ENCODE assay signal across 8 cellular contexts in genomic region chr5:125484272-125485002, GRCh38.
DNase-seq lines count a peak whose midpoint lies in the region; ATAC-seq and TF ChIP-seq lines count a peak whose summit lies in the region.

No MANE protein-coding gene starts in this region.

- 45% methylated on average over 8 of the region's 8 CpGs for WGBS in liver

- H3K9me3 ChIP-seq in liver (ENCODE audit: control insufficient read depth in 4 of 4, low read length in 3 of 4) (no peaks in the 10 kb centered on the region), tibial artery (no peaks in the 10 kb centered on the region)

- ATAC-seq in GM19351 (IDR thresholded peaks at IDR 0.05; ENCODE audit: unreplicated experiment) = no peak

- H3K27me3 ChIP-seq in liver (ENCODE audit: control insufficient read depth in 4 of 4, insufficient read depth in 4 of 4, low read length in 3 of 4) (no peaks in the 10 kb centered on the region), tibial artery (no peaks in the 10 kb centered on the region)

- H3K36me3 ChIP-seq in liver (ENCODE audit: control insufficient read depth in 4 of 4, insufficient read depth in 3 of 4, low read depth in 1 of 4, low read length in 3 of 4) (no peaks in the 10 kb centered on the region), tibial artery (no peaks in the 10 kb centered on the region)

- intact Hi-C loops in tibial artery (cut with DNase I; ENCODE audit: low total_unique reads) = no loop called here

- TF ChIP-seq CTCF in choroid plexus epithelial cell (conservative IDR thresholded peaks at IDR 0.05; ENCODE audit: low read depth, low read length) (no peak), liver (IDR thresholded peaks at IDR 0.05; ENCODE audit: low read depth, low read length, missing input control) (no peak), tibial artery (IDR thresholded peaks at IDR 0.05) (no peak)

- TF ChIP-seq RAD21 in liver (IDR thresholded peaks at IDR 0.05) = no peak

- peak; percentile 77 for DNase-seq in EH (ENCODE audit: low read depth)
- DNase-seq in NCI-H226 = peak; percentile 96
- DNase-seq in choroid plexus epithelial cell (ENCODE audit: low read depth) = peak; percentile 92
- peak; percentile 75 to 92 for DNase-seq in tibial artery
- no peak for DNase-seq in Kasumi-1 (lab: John Stamatoyannopoulos, UW)
- DNase-seq in D341Med (ENCODE audit: low spot score) = no peak

- H3K4me3 ChIP-seq in choroid plexus epithelial cell (ENCODE audit: low read depth, low read length) = no peak overlapping the region
- H3K4me3 ChIP-seq in liver (ENCODE audit: low read depth in 1 of 3, low read length in 3 of 3) = no peak overlapping the region
- H3K4me3 ChIP-seq in tibial artery = no peak overlapping the region

- H3K27ac ChIP-seq in liver (ENCODE audit: low read depth in 1 of 2, low read length in 2 of 2) (peak overlapping the region; percentile 26 to 48), tibial artery (peak overlapping the region; percentile 73 to 80)

- H3K9ac ChIP-seq in liver (ENCODE audit: low read depth in 1 of 2, low read length in 2 of 2) = no peak overlapping the region

- H3K4me1 ChIP-seq in liver (ENCODE audit: control insufficient read depth in 4 of 4, insufficient read depth in 4 of 4, low read length in 3 of 4) (no peaks in the 10 kb centered on the region), tibial artery (peaks cover 0 to 50% (median 17%) of the 10 kb centered on the region in 4 donors)

TF ChIP-seq in liver, 16 proteins besides CTCF, POLR2A, EP300 and RAD21:
- TF ChIP-seq ATF3 (IDR thresholded peaks at IDR 0.05) = no peak
- TF ChIP-seq ZBTB33 (IDR thresholded peaks at IDR 0.05) = no peak
- TF ChIP-seq HNF4A (conservative IDR thresholded peaks at IDR 0.05) = no peak
- TF ChIP-seq EGR1 (IDR thresholded peaks at IDR 0.05; ENCODE audit: low read depth in 2 of 2) = no peak
- TF ChIP-seq FOXA1 (IDR thresholded peaks at IDR 0.05) = no peak
- no peak for TF ChIP-seq REST (IDR thresholded peaks at IDR 0.05)
- TF ChIP-seq NR2F2 (IDR thresholded peaks at IDR 0.05) = no peak
- TF ChIP-seq MAX (IDR thresholded peaks at IDR 0.05) = no peak

Comparison
In these comparisons a context has a peak if more than half of its experiments do, and no peak if none do; other contexts are left out.
1. DNase-seq: peak in EH (single experiment), NCI-H226 (single experiment), choroid plexus epithelial cell (single experiment) and tibial artery (2 of 2); none in Kasumi-1 (0 of 2) and D341Med (single experiment).